Comparison of ENCODE assay signal across 8 cellular contexts in genomic region chr12:7935773-7936581, GRCh38. TPM values are rescaled to one million over a fixed set of nuclear protein-coding genes. Genes with fewer than 3 reads are reported as not detected.
DNase-seq lines count a peak whose midpoint lies in the region; ATAC-seq and TF ChIP-seq lines count a peak whose summit lies in the region.

SLC2A3 (minus strand) TSS chr12:7936187; CDS start chr12:7936034, 153 bp downstream.

- in situ Hi-C loops in GM13977 (cut with MboI; ENCODE audit: low pct_unique_long_range_greater_than_20kb, low sequenced_read_pairs, unreplicated experiment): loop anchor here (10.0 kb wide), 1 partner anchor 59 kb away; no protein-coding TSS in a partner anchor

- H3K27me3 ChIP-seq in upper lobe of left lung: no peaks in the 10 kb centered on the region

- WGBS in upper lobe of left lung, 2 donors: 6 to 7% methylated on average over 10 to 11 of the region's 13 CpGs

- peaks cover 4 to 21% (median 20%) of the 10 kb centered on the region in 4 donors for H3K36me3 ChIP-seq in upper lobe of left lung

- peak; percentile 19 to 87 (median 64) for TF ChIP-seq POLR2A in upper lobe of left lung (IDR thresholded peaks at IDR 0.05)

- peak in 1 of 4 donors; percentile 53 for TF ChIP-seq EP300 in upper lobe of left lung (IDR thresholded peaks at IDR 0.05)

- peaks cover 9 to 33% (median 20%) of the 10 kb centered on the region in 4 donors for H3K4me1 ChIP-seq in upper lobe of left lung

- DNase-seq in GM13977 (ENCODE audit: low spot score) (peak; percentile 71), HT1080 (ENCODE audit: low read depth) (peak; percentile 91), amniotic stem cell (lab: John Stamatoyannopoulos, UW) (peak; percentile 81), left cardiac atrium (peak; percentile 32), pons (ENCODE audit: low spot score) (peak; percentile 81), upper lobe of left lung (peak in 1 of 2 donors; percentile 65)

- H3K9me3 ChIP-seq in upper lobe of left lung: no peaks in the 10 kb centered on the region

- peak within 1 kb of the TSS; percentile 45 to 62 (median 56) for H3K4me3 ChIP-seq in upper lobe of left lung

- intact Hi-C loops in T-helper 1 cell treated with Interleukin-12 subunit alpha and Interleukin-12 subunit beta and Interleukin-4 antibody, amounts not matched to agents 30 ng/mL and 1 ng/mL, for 36 hours (cut with micrococcal nuclease): loop anchor here (1.0 to 5.0 kb wide), 6 partner anchors 24 to 1084 kb away; partner anchors contain the start of genes CDCA3, PEX5 and USP5
- intact Hi-C loops in left cardiac atrium (cut with DNase I): loop anchor here in 1 of 2 donors (2.0 to 5.0 kb wide), 2 partner anchors 36 to 59 kb away; no protein-coding TSS in a partner anchor

- H3K27ac ChIP-seq in upper lobe of left lung: peak within 1 kb of the TSS; percentile 81 to 92 (median 88)

- TF ChIP-seq CTCF in GM13977 (IDR thresholded peaks at IDR 0.05; ENCODE audit: extremely low read depth, insufficient read depth, missing control alignments) (no peak), upper lobe of left lung (IDR thresholded peaks at IDR 0.05) (no peak)

- ATAC-seq in left cardiac atrium (peak; percentile 83 to 85), upper lobe of left lung (ENCODE audit: low FRiP score in 2 of 2) (peak; percentile 88 to 91), GM21447 (IDR thresholded peaks at IDR 0.05; ENCODE audit: unreplicated experiment) (no peak)

RNA-seq across cellular contexts. Expression of gene SLC2A3, which starts in this region (rescaled TPM):
- 12.0 and 17.0 TPM in 2 replicates for total RNA-seq in HT1080 (2014; rRNA removed; shearing (Covaris generic))
- polyA plus RNA-seq in HT1080 (2015; cell fraction: cytosol; rRNA removed): 23.2 and 26.8 TPM in 2 replicates
- polyA plus RNA-seq in HT1080 (2015; cell fraction: nucleus; rRNA removed): 70.5 and 83.6 TPM in 2 replicates
- 351 and 353 TPM in 2 replicates for total RNA-seq in T-helper 1 cell treated with Interleukin-12 subunit alpha and Interleukin-12 subunit beta and Interleukin-4 antibody, amounts not matched to agents 30 ng/mL and 1 ng/mL, for 36 hours
- 10 to 100 TPM; 21.6 to 33.5 TPM for total RNA-seq in left cardiac atrium
- 100 to 1,000 TPM in 2 of 6 donors, 10 to 100 TPM in 4; 43.0 to 148 (median 63.4) TPM for total RNA-seq in upper lobe of left lung
